ENCODE assay signal across 22 cellular contexts in the genomic region with DNA sequence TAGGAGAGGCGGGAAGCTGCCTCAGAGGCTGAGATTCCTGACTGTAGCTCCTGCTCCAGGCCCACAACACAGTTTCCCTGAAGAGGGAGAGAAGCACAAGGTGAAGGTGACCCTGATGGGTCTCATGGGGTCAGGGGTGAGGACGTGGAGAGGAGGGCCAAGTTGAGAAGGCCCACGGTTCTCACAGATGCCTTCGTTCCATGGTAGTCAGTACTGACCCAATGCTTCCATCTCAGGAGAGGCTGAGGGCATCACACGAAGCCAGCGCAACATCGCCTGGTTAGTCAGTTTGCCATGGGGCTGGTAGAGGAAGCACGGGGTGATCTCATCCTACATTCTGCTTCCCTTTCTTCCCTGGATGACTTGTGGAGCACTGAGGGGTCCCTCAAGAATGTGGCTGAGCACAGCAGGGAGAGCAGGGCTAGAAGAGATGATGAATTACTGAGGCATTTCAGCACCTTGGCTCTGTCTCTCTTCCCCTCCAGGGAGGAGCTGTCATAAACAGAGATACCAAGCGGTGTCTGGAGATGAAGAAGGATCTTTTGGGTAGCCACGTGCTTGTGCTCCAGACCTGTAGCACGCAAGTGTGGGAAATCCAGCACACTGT.
"Had no signal": no experiment of that assay in that cellular context is flagged by ENCODE, and none has a peak within 500 bp of the region (broad histone marks: within the 10 kb centered on the region; RNA-seq: fewer than 3 reads in every experiment).

No MANE protein-coding gene starts in this region.

- H3K4me3 ChIP-seq: esophagus squamous epithelium, lung, neural progenitor cell, pancreas, sigmoid colon, spleen, uterus had no signal

- H3K9me3 ChIP-seq: esophagus squamous epithelium, pancreas, sigmoid colon, spleen, uterus had no signal

- H3K4me1 ChIP-seq: esophagus squamous epithelium, neural progenitor cell, pancreas, sigmoid colon, spleen, uterus had no signal

- H3K9ac ChIP-seq: neural progenitor cell had no signal

- H2AFZ ChIP-seq: neural progenitor cell had no signal

- H3K27me3 Mint-ChIP-seq: brain had no signal

- H3K4me3 Mint-ChIP-seq: activated CD4-positive, alpha-beta T cell treated with anti-CD3 and anti-CD28 coated beads, Interleukin-2, amount 10 ng/mL, durations not matched to agents 24 days and 14 days; activated CD8-positive, alpha-beta T cell treated with anti-CD3 and anti-CD28 coated beads, Interleukin-2, amount 10 ng/mL, durations not matched to agents 7 days and 5 days; activated naive CD8-positive, alpha-beta T cell treated with anti-CD3 and anti-CD28 coated beads for 36 hours; activated T-cell treated with anti-CD3 and anti-CD28 coated beads, Interleukin-2, amount 50 U/mL, for 72 hours; brain; neural progenitor cell; T-helper 2 cell treated with Interferon-gamma antibody and Interleukin-4, amounts not matched to agents 5 μg/mL and 100 μg/mL, for 36 hours had no signal

- ATAC-seq: activated CD8-positive, alpha-beta T cell treated with anti-CD3 and anti-CD28 coated beads, Interleukin-2, amount 10 ng/mL, durations not matched to agents 7 days and 5 days; activated T-cell treated with anti-CD3 and anti-CD28 coated beads, Interleukin-2, amount 50 U/mL, for 72 hours; pancreas had no signal

- H3K4me2 ChIP-seq: neural progenitor cell had no signal

- H3K9me3 Mint-ChIP-seq: activated CD4-positive, alpha-beta T cell treated with anti-CD3 and anti-CD28 coated beads, Interleukin-2, amount 10 ng/mL, durations not matched to agents 24 days and 14 days; activated naive CD8-positive, alpha-beta T cell treated with anti-CD3 and anti-CD28 coated beads for 36 hours; activated T-cell treated with anti-CD3 and anti-CD28 coated beads, Interleukin-2, amount 50 U/mL, for 72 hours; brain; neural progenitor cell; T-helper 2 cell treated with Interferon-gamma antibody and Interleukin-4, amounts not matched to agents 5 μg/mL and 100 μg/mL, for 36 hours had no signal

- H3K4me1 Mint-ChIP-seq: activated CD4-positive, alpha-beta T cell treated with anti-CD3 and anti-CD28 coated beads, Interleukin-2, amount 10 ng/mL, durations not matched to agents 24 days and 14 days; activated naive CD8-positive, alpha-beta T cell treated with anti-CD3 and anti-CD28 coated beads for 36 hours; neural progenitor cell had no signal

- H3K36me3 ChIP-seq: esophagus squamous epithelium, neural progenitor cell, pancreas, sigmoid colon, spleen, uterus had no signal

- H3K27ac Mint-ChIP-seq: activated CD4-positive, alpha-beta T cell treated with anti-CD3 and anti-CD28 coated beads, Interleukin-2, amount 10 ng/mL, durations not matched to agents 24 days and 14 days; activated CD8-positive, alpha-beta T cell treated with anti-CD3 and anti-CD28 coated beads, Interleukin-2, amount 10 ng/mL, durations not matched to agents 7 days and 5 days; activated naive CD8-positive, alpha-beta T cell treated with anti-CD3 and anti-CD28 coated beads for 36 hours; activated T-cell treated with anti-CD3 and anti-CD28 coated beads, Interleukin-2, amount 50 U/mL, for 72 hours; neural progenitor cell; T-helper 2 cell treated with Interferon-gamma antibody and Interleukin-4, amounts not matched to agents 5 μg/mL and 100 μg/mL, for 36 hours had no signal

- H3K27ac ChIP-seq: esophagus squamous epithelium, neural progenitor cell, pancreas, sigmoid colon, spleen, uterus had no signal

- FAIRE-seq: endothelial cell of umbilical vein, pancreas had no signal

- H3K36me3 Mint-ChIP-seq: activated naive CD8-positive, alpha-beta T cell treated with anti-CD3 and anti-CD28 coated beads for 36 hours had no signal

- H3K27me3 ChIP-seq: neural progenitor cell, pancreas, sigmoid colon, spleen, uterus had no signal

- DNase-seq: activated CD4-positive, alpha-beta T cell treated with anti-CD3 and anti-CD28 coated beads, Interleukin-2, amount 10 ng/mL, durations not matched to agents 24 days and 14 days; activated CD4-positive, CD25-positive, alpha-beta regulatory T cell; activated CD8-positive, alpha-beta memory T cell treated with anti-CD3 and anti-CD28 coated beads, Interleukin-2, amount 50 U/mL, for 4 hours; activated CD8-positive, alpha-beta T cell treated with anti-CD3 and anti-CD28 coated beads, Interleukin-2, amount 10 ng/mL, durations not matched to agents 7 days and 5 days; activated gamma-delta T cell treated with Interleukin-2 at 50 U/mL for 16 hours; activated naive CD8-positive, alpha-beta T cell treated with anti-CD3 and anti-CD28 coated beads for 36 hours; activated T-cell treated with anti-CD3 and anti-CD28 coated beads, Interleukin-2, amount 50 U/mL, for 72 hours; amygdala; cortex of kidney; effector CD4-positive, alpha-beta T cell; esophagus squamous epithelium; left cardiac atrium; pancreas; sigmoid colon; spleen; stimulated activated CD4-positive, alpha-beta T cell treated with anti-CD3 and anti-CD28 coated beads, Interleukin-1b, Interleukin-23, amount 100 ng/mL, for 48 hours; uterus had no signal
